In the genomic region with DNA sequence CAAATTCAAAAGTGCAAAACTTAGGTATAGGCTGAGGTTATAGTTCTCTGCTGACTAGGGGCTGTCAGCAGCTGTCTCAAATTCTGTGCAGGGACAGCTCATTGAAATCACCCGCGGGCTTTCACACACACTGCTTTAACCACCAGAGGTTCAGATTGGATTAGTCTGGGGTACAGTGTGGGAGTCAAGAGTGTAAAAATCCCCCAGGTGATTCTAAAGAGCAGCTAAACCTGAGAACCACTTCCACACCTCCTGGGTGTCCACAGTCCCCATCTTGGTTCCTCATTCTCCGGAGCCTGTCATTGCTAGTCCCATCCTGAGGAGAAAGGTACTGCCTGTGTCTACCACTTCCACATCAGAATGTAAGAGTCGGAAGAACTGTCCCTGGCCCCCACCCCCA, we compare ENCODE assay signal across 17 cellular contexts. TPM values are rescaled to one million over a fixed set of nuclear protein-coding genes. Genes with fewer than 3 reads are reported as not detected.
DNase-seq lines count a peak whose midpoint lies in the region; ATAC-seq and TF ChIP-seq lines count a peak whose summit lies in the region.
"Had no signal": no experiment of that assay in that cellular context is flagged by ENCODE, and none has a peak within 500 bp of the region (broad histone marks: within the 10 kb centered on the region; RNA-seq: fewer than 3 reads in every experiment).

No MANE protein-coding gene starts in this region.

- H3K36me3 Mint-ChIP-seq in dendritic cell treated with granulocyte-macrophage colony-stimulating factor and Interleukin-4, amounts not matched to agents 40 ng/mL and 50 ng/mL, for 4 days (ENCODE audit: low read depth), result no peaks in the 10 kb centered on the region
- H3K36me3 Mint-ChIP-seq: brain; CD4-positive, CD25-positive, alpha-beta regulatory T cell had no signal

- TF ChIP-seq CTCF in GM10248 (IDR thresholded peaks at IDR 0.05; ENCODE audit: control extremely low read depth, extremely low read depth, low read depth, missing control alignments) (no peak), GM20000 (IDR thresholded peaks at IDR 0.05; ENCODE audit: extremely low read depth, missing control alignments) (no peak), gastrocnemius medialis (IDR thresholded peaks at IDR 0.05 in 4 of 5, conservative IDR thresholded peaks at IDR 0.05 in 1 of 5) (no peak), ovary (IDR thresholded peaks at IDR 0.05) (no peak), testis (IDR thresholded peaks at IDR 0.05) (no peak)

- H3K9me3 ChIP-seq in gastrocnemius medialis (no peaks in the 10 kb centered on the region), ovary (no peaks in the 10 kb centered on the region), testis (no peaks in the 10 kb centered on the region)

- H3K4me1 ChIP-seq in gastrocnemius medialis (peaks cover 0 to 14% of the 10 kb centered on the region in 2 donors), ovary (ENCODE audit: insufficient read depth) (no peaks in the 10 kb centered on the region), testis (peaks cover 14% of the 10 kb centered on the region)

- CTCF ChIA-PET in GM10248 (lab: Yijun Ruan, JAX), result interaction anchor here (0.8 to 7.3 kb wide), 7 partner anchors 11 to 157 kb away, joined by 3 to 65 read pairs (median 3); no protein-coding TSS in a partner anchor

- peak overlapping the region in 3 of 4 donors; percentile 31 to 56 (median 44) for H3K27ac ChIP-seq in gastrocnemius medialis
- no peak overlapping the region for H3K27ac ChIP-seq in ovary
- peak overlapping the region in 1 of 2 donors; percentile 56 for H3K27ac ChIP-seq in testis

- H3K9me3 Mint-ChIP-seq in dendritic cell treated with granulocyte-macrophage colony-stimulating factor and Interleukin-4, amounts not matched to agents 40 ng/mL and 50 ng/mL, for 4 days, result peaks cover 8% of the 10 kb centered on the region
- H3K9me3 Mint-ChIP-seq: brain had no signal

- peak overlapping the region; percentile 34 for H3K4me3 Mint-ChIP-seq in dendritic cell treated with granulocyte-macrophage colony-stimulating factor and Interleukin-4, amounts not matched to agents 40 ng/mL and 50 ng/mL, for 4 days
- H3K4me3 Mint-ChIP-seq: brain had no signal

- H3K36me3 ChIP-seq in gastrocnemius medialis (no peaks in the 10 kb centered on the region), ovary (no peaks in the 10 kb centered on the region), testis (ENCODE audit: low read depth, missing control alignments) (no peaks in the 10 kb centered on the region)

- intact Hi-C loops in dendritic cell treated with granulocyte-macrophage colony-stimulating factor and Interleukin-4, amounts not matched to agents 40 ng/mL and 50 ng/mL, for 4 days (cut with micrococcal nuclease), result no loop called here
- intact Hi-C loops in gastrocnemius medialis (cut with DNase I; ENCODE audit: low total_unique reads), result no loop called here
- intact Hi-C loops in ovary (cut with DNase I), result no loop called here
- intact Hi-C loops in testis (cut with DNase I; ENCODE audit: low total_unique reads), result no loop called here

- in situ Hi-C loops in gastrocnemius medialis (cut with MboI; ENCODE audit: low sequenced_read_pairs in 4 of 4), result no loop called here

- H3K4me1 Mint-ChIP-seq in dendritic cell treated with granulocyte-macrophage colony-stimulating factor and Interleukin-4, amounts not matched to agents 40 ng/mL and 50 ng/mL, for 4 days (ENCODE audit: low read depth), result peaks cover 46% of the 10 kb centered on the region

- TF ChIP-seq EP300 in ovary (IDR thresholded peaks at IDR 0.05), result no peak

- H3K27me3 ChIP-seq in gastrocnemius medialis (no peaks in the 10 kb centered on the region), ovary (no peaks in the 10 kb centered on the region), testis (no peaks in the 10 kb centered on the region)

- peak; percentile 31 for DNase-seq in GM10248 (ENCODE audit: extremely low spot score)
- peak; percentile 50 for DNase-seq in GM20000 (ENCODE audit: low spot score)
- DNase-seq in gastrocnemius medialis, result no peak
- no peak for DNase-seq in ovary
- DNase-seq in stimulated activated CD4-positive, alpha-beta T cell treated with anti-CD3 and anti-CD28 coated beads, Interleukin-4, amount 100 ng/mL, for 1 hour, result no peak
- no peak for DNase-seq in testis
- no peak for DNase-seq in nucleus accumbens (lab: John Stamatoyannopoulos, UW)
- DNase-seq: activated CD4-positive, alpha-beta T cell treated with anti-CD3 and anti-CD28 coated beads for 1 hour; activated naive CD4-positive, alpha-beta T cell treated with anti-CD3 and anti-CD28 coated beads, Interleukin-2, amount 50 U/mL, for 16 hours; CD4-positive, CD25-positive, alpha-beta regulatory T cell; DMS79 treated with DMSO at 0.1 percent for 48 hours; kidney glomerular epithelial cell; NCI-H1092; NCI-H774 had no signal

- no peak for ATAC-seq in gastrocnemius medialis

- POLR2A ChIA-PET in GM10248 (lab: Yijun Ruan, JAX), result no interaction called here

- TF ChIP-seq POLR2A in gastrocnemius medialis (IDR thresholded peaks at IDR 0.05), result no peak
- no peak for TF ChIP-seq POLR2A in ovary (IDR thresholded peaks at IDR 0.05)
- TF ChIP-seq POLR2A in testis (IDR thresholded peaks at IDR 0.05), result no peak

- H3K27ac Mint-ChIP-seq in dendritic cell treated with granulocyte-macrophage colony-stimulating factor and Interleukin-4, amounts not matched to agents 40 ng/mL and 50 ng/mL, for 4 days, result peak overlapping the region; percentile 85
- H3K27ac Mint-ChIP-seq: brain had no signal

- WGBS in ovary, 3 donors, result 64 to 75% (median 72%) methylated on average over 4 of the region's 4 CpGs
- WGBS in testis, 2 donors, result 83 to 85% methylated on average over 4 of the region's 4 CpGs

- H3K4me3 ChIP-seq in gastrocnemius medialis, result no peak overlapping the region
- no peak overlapping the region for H3K4me3 ChIP-seq in ovary
- H3K4me3 ChIP-seq in testis, result no peak overlapping the region

- H3K27me3 Mint-ChIP-seq in dendritic cell treated with granulocyte-macrophage colony-stimulating factor and Interleukin-4, amounts not matched to agents 40 ng/mL and 50 ng/mL, for 4 days, result peaks cover 2% of the 10 kb centered on the region

RNA-seq across cellular contexts. Expression of a gene that starts 9.9 kb away (rescaled TPM):
- total RNA-seq in gastrocnemius medialis, result 1 to 10 TPM in 1 of 4 donors, under 1 TPM in 3; 0.61 to 4.2 (median 0.62) TPM
- 1 to 10 TPM; 3.1 to 8.7 (median 5.8) TPM for total RNA-seq in ovary
- 1 to 10 TPM; 4.1 to 6.2 TPM for polyA plus RNA-seq in ovary
- 10 to 100 TPM; 50.9 to 60.3 TPM for total RNA-seq in testis
- 123 TPM for polyA plus RNA-seq in testis (ENCODE audit: insufficient read depth, low read depth, low replicate concordance)
- total RNA-seq: CD4-positive, CD25-positive, alpha-beta regulatory T cell; T-helper 2 cell treated with Interferon-gamma antibody and Interleukin-4, amounts not matched to agents 100 ng/mL and 5 ng/mL, for 36 hours had no signal
- polyA plus RNA-seq: CD4-positive, CD25-positive, alpha-beta regulatory T cell had no signal

RNA-seq across cellular contexts. Expression of a gene that starts 10.1 kb away (rescaled TPM):
- total RNA-seq in gastrocnemius medialis (1 to 10 TPM; 5.0 to 6.9 (median 6.2) TPM), ovary (10 to 100 TPM in 2 of 7 donors, 1 to 10 TPM in 5; 4.3 to 20.5 (median 9.0) TPM), testis (10 to 100 TPM; 53.7 to 57.9 TPM)
- polyA plus RNA-seq in ovary (10 to 100 TPM in 1 of 2 donors, 1 to 10 TPM in 1; 6.9 to 15.4 TPM), testis (ENCODE audit: insufficient read depth, low read depth, low replicate concordance) (50.9 TPM)
- total RNA-seq: CD4-positive, CD25-positive, alpha-beta regulatory T cell; T-helper 2 cell treated with Interferon-gamma antibody and Interleukin-4, amounts not matched to agents 100 ng/mL and 5 ng/mL, for 36 hours had no signal
- polyA plus RNA-seq: CD4-positive, CD25-positive, alpha-beta regulatory T cell had no signal

Comparison
In these comparisons a context has a peak if more than half of its experiments do, and no peak if none do; other contexts are left out.
1. DNase-seq: peak in GM10248 (single experiment) and GM20000 (single experiment); none in gastrocnemius medialis (0 of 2), ovary (0 of 5), stimulated activated CD4-positive, alpha-beta T cell treated with anti-CD3 and anti-CD28 coated beads, Interleukin-4, amount 100 ng/mL, for 1 hour (single experiment), testis (single experiment) and nucleus accumbens (0 of 56).
2. H3K27ac ChIP-seq: peak in gastrocnemius medialis (3 of 4); none in ovary (0 of 2).
3. RNA of a gene that starts 9.9 kb away (total RNA-seq): 50.9 to 60.3 TPM in testis; 3.1 to 8.7 TPM in ovary and 0.61 to 4.2 TPM in gastrocnemius medialis; every median in the first group is over 4 times any median in the second.